ENCODE assay signal across 8 cellular contexts in genomic region chr5:61625682-61626620, GRCh38.
A peak's percentile ranks its signal among the peaks of the same experiment; 100 is the strongest.
DNase-seq lines count a peak whose midpoint lies in the region; TF ChIP-seq lines count a peak whose summit lies in the region.

No MANE protein-coding gene starts in this region.

- H3K4me1 Mint-ChIP-seq in activated CD4-positive, alpha-beta T cell treated with anti-CD3 and anti-CD28 coated beads, Interleukin-2, amount 10 ng/mL, durations not matched to agents 7 days and 5 days: peaks cover 10% of the 10 kb centered on the region

- no peak for TF ChIP-seq POLR2A in prostate gland (IDR thresholded peaks at IDR 0.05)

- no peaks in the 10 kb centered on the region for H3K27me3 ChIP-seq in prostate gland (replicated peaks; ENCODE audit: insufficient read depth)

- H3K4me3 ChIP-seq in prostate gland: peak overlapping the region; percentile 24 to 34

- no peak overlapping the region for H3K27ac Mint-ChIP-seq in activated CD4-positive, alpha-beta T cell treated with anti-CD3 and anti-CD28 coated beads, Interleukin-2, amount 10 ng/mL, durations not matched to agents 7 days and 5 days

- WGBS in prostate gland: 11% methylated on average over 74 of the region's 76 CpGs

- no peaks in the 10 kb centered on the region for H3K9me3 Mint-ChIP-seq in activated CD4-positive, alpha-beta T cell treated with anti-CD3 and anti-CD28 coated beads, Interleukin-2, amount 10 ng/mL, durations not matched to agents 7 days and 5 days

- H3K4me3 Mint-ChIP-seq in activated CD4-positive, alpha-beta T cell treated with anti-CD3 and anti-CD28 coated beads, Interleukin-2, amount 10 ng/mL, durations not matched to agents 7 days and 5 days: no peak overlapping the region

- peaks cover 11% of the 10 kb centered on the region for H3K4me1 ChIP-seq in prostate gland (replicated peaks)

- CTCF ChIA-PET in activated CD4-positive, alpha-beta T cell treated with anti-CD3 and anti-CD28 coated beads, Interleukin-2, amount 10 ng/mL, durations not matched to agents 7 days and 5 days (lab: Charles Lee): interaction anchor here (1.2 kb wide), 1 partner anchor 35 kb away, joined by 3 read pairs; no protein-coding TSS in a partner anchor

- peak; percentile 46 to 55 for DNase-seq in activated CD4-positive, alpha-beta T cell treated with anti-CD3 and anti-CD28 coated beads, Interleukin-2, amount 50 U/mL, for 48 hours
- no peak for DNase-seq in activated CD4-positive, alpha-beta T cell treated with anti-CD3 and anti-CD28 coated beads, Interleukin-2, amount 10 ng/mL, durations not matched to agents 7 days and 5 days
- DNase-seq in NCI-H1930 (lab: John Stamatoyannopoulos, UW) (peak; percentile 7 to 32), astrocyte of the hippocampus (ENCODE audit: low read depth, low spot score) (peak; percentile 78), hypothalamus (lab: John Stamatoyannopoulos, UW) (peak; percentile 28 to 90 (median 76)), prostate gland (ENCODE audit: low spot score) (peak; percentile 58), DMS79 treated with DMSO at 0.1 percent for 48 hours (lab: John Stamatoyannopoulos, UW) (no peak), epidermal melanocyte (ENCODE audit: insufficient read length, low spot score) (no peak)

- H3K9me3 ChIP-seq in prostate gland: no peaks in the 10 kb centered on the region

- peaks cover 52% of the 10 kb centered on the region for H3K27me3 Mint-ChIP-seq in activated CD4-positive, alpha-beta T cell treated with anti-CD3 and anti-CD28 coated beads, Interleukin-2, amount 10 ng/mL, durations not matched to agents 7 days and 5 days

- H3K36me3 Mint-ChIP-seq in activated CD4-positive, alpha-beta T cell treated with anti-CD3 and anti-CD28 coated beads, Interleukin-2, amount 10 ng/mL, durations not matched to agents 7 days and 5 days (ENCODE audit: low read depth): no peaks in the 10 kb centered on the region

- no peak for TF ChIP-seq CTCF in prostate gland (IDR thresholded peaks at IDR 0.05)

- H3K27ac ChIP-seq in prostate gland: peak overlapping the region; percentile 53 to 67

- intact Hi-C loops in prostate gland (cut with DNase I): no loop called here

- no peaks in the 10 kb centered on the region for H3K36me3 ChIP-seq in prostate gland

- POLR2A ChIA-PET in activated CD4-positive, alpha-beta T cell treated with anti-CD3 and anti-CD28 coated beads, Interleukin-2, amount 10 ng/mL, durations not matched to agents 7 days and 5 days (lab: Charles Lee): no interaction called here

Comparison
In these comparisons a context has a peak if more than half of its experiments do, and no peak if none do; other contexts are left out.
1. DNase-seq: peak in activated CD4-positive, alpha-beta T cell treated with anti-CD3 and anti-CD28 coated beads, Interleukin-2, amount 50 U/mL, for 48 hours (2 of 2), NCI-H1930 (2 of 2), astrocyte of the hippocampus (single experiment), hypothalamus (51 of 51) and prostate gland (single experiment); none in activated CD4-positive, alpha-beta T cell treated with anti-CD3 and anti-CD28 coated beads, Interleukin-2, amount 10 ng/mL, durations not matched to agents 7 days and 5 days (single experiment), DMS79 treated with DMSO at 0.1 percent for 48 hours (single experiment) and epidermal melanocyte (single experiment).